In genomic region chr12:110282956-110283817, GRCh38 we compare ENCODE assay signal across 8 cellular contexts. TPM values are rescaled to one million over a fixed set of nuclear protein-coding genes. Genes with fewer than 3 reads are reported as not detected.
A peak's percentile ranks its signal among the peaks of the same experiment; 100 is the strongest.
DNase-seq lines count a peak whose midpoint lies in the region; ATAC-seq and TF ChIP-seq lines count a peak whose summit lies in the region.

No MANE protein-coding gene starts in this region.

- H3K4me3 ChIP-seq in WI38 (ENCODE audit: low read depth, low read length) (peak overlapping the region; percentile 92), hepatocyte (peak overlapping the region; percentile 99), thoracic aorta (peak overlapping the region; percentile 93)

- TF ChIP-seq CTCF in WI38 (IDR thresholded peaks at IDR 0.05; ENCODE audit: low read depth, low read length) = no peak
- no peak for TF ChIP-seq CTCF in hepatocyte (IDR thresholded peaks at IDR 0.05; ENCODE audit: poor library complexity)
- TF ChIP-seq CTCF in thoracic aorta (IDR thresholded peaks at IDR 0.05) = no peak

- no peaks in the 10 kb centered on the region for H3K9me2 ChIP-seq in hepatocyte (replicated peaks; ENCODE audit: insufficient read depth)

- peak overlapping the region; percentile 90 for H3K4me2 ChIP-seq in hepatocyte

- H3K4me1 ChIP-seq in hepatocyte (ENCODE audit: insufficient read depth) (peaks cover 27% of the 10 kb centered on the region), thoracic aorta (ENCODE audit: control insufficient read depth in 1 of 2, low read depth in 2 of 2) (peaks cover 18 to 75% of the 10 kb centered on the region in 2 donors)

- DNase-seq in T-helper 1 cell (no peak), hepatocyte (ENCODE audit: low spot score) (no peak), thoracic aorta (ENCODE audit: low spot score) (no peak), AG08395 (ENCODE audit: low spot score) (no peak), HT-29 (ENCODE audit: low spot score) (no peak)

- H3K36me3 Mint-ChIP-seq in T-helper 1 cell treated with Interleukin-12 subunit alpha and Interleukin-12 subunit beta and Interleukin-4 antibody, amounts not matched to agents 30 μg/mL and 1 μg/mL, for 36 hours (ENCODE audit: low read depth) = peaks cover 28% of the 10 kb centered on the region

- H2AFZ ChIP-seq in hepatocyte = no peak overlapping the region

- peaks cover 43% of the 10 kb centered on the region for H3K4me1 Mint-ChIP-seq in T-helper 1 cell treated with Interleukin-12 subunit alpha and Interleukin-12 subunit beta and Interleukin-4 antibody, amounts not matched to agents 30 μg/mL and 1 μg/mL, for 36 hours (ENCODE audit: low read depth)

- H3K4me3 Mint-ChIP-seq in T-helper 1 cell treated with Interleukin-12 subunit alpha and Interleukin-12 subunit beta and Interleukin-4 antibody, amounts not matched to agents 30 μg/mL and 1 μg/mL, for 36 hours = peak overlapping the region; percentile 87

- H4K20me1 ChIP-seq in hepatocyte (ENCODE audit: insufficient read depth, poor library complexity, severe bottlenecking) = peaks cover 64% of the 10 kb centered on the region

- peaks cover 69% of the 10 kb centered on the region for H3K79me2 ChIP-seq in hepatocyte

- H3K27me3 Mint-ChIP-seq in T-helper 1 cell treated with Interleukin-12 subunit alpha and Interleukin-12 subunit beta and Interleukin-4 antibody, amounts not matched to agents 30 μg/mL and 1 μg/mL, for 36 hours (ENCODE audit: low read depth) = peaks cover 3% of the 10 kb centered on the region

- H3K9me3 ChIP-seq in hepatocyte (ENCODE audit: low read depth) = no peaks in the 10 kb centered on the region
- H3K9me3 ChIP-seq in thoracic aorta = no peaks in the 10 kb centered on the region

- 40% methylated on average over 7 of the region's 7 CpGs for WGBS in hepatocyte (ENCODE audit: low lambda C conversion rate, missing lambda C conversion rate)

- H3K9me3 Mint-ChIP-seq in T-helper 1 cell treated with Interleukin-12 subunit alpha and Interleukin-12 subunit beta and Interleukin-4 antibody, amounts not matched to agents 30 μg/mL and 1 μg/mL, for 36 hours = no peaks in the 10 kb centered on the region

- H3K27ac Mint-ChIP-seq in T-helper 1 cell treated with Interleukin-12 subunit alpha and Interleukin-12 subunit beta and Interleukin-4 antibody, amounts not matched to agents 30 μg/mL and 1 μg/mL, for 36 hours = peak overlapping the region; percentile 77

- H3K36me3 ChIP-seq in hepatocyte (replicated peaks; ENCODE audit: insufficient read depth, low read depth) (no peaks in the 10 kb centered on the region), thoracic aorta (peaks cover 3% of the 10 kb centered on the region)

- H3K27me3 ChIP-seq in hepatocyte = no peaks in the 10 kb centered on the region
- H3K27me3 ChIP-seq in thoracic aorta (replicated peaks; ENCODE audit: insufficient read depth) = no peaks in the 10 kb centered on the region

- H3K27ac ChIP-seq in hepatocyte (peak overlapping the region; percentile 100), thoracic aorta (peak overlapping the region; percentile 93 to 97)

- ATAC-seq in thoracic aorta (ENCODE audit: insufficient number of reproducible peaks, low FRiP score, low read depth) (no peak), GM19395 (IDR thresholded peaks at IDR 0.05; ENCODE audit: unreplicated experiment) (no peak)

RNA-seq across cellular contexts. Expression of gene ATP2A2, which starts 2.1 kb away (rescaled TPM):
- total RNA-seq in hepatocyte = 97.9 and 126 TPM in 2 replicates
- 60.2 and 68.2 TPM in 2 replicates for polyA plus RNA-seq in hepatocyte
- total RNA-seq in thoracic aorta = 100 to 1,000 TPM; 226 to 290 TPM
- total RNA-seq in HT-29 (2014; rRNA removed; shearing (Covaris generic)) = 113 and 123 TPM in 2 replicates
